In genomic region chr1:226634156-226634588, GRCh38 we compare ENCODE assay signal across 8 cellular contexts.
DNase-seq lines count a peak whose midpoint lies in the region; ATAC-seq, FAIRE-seq and TF ChIP-seq lines count a peak whose summit lies in the region.

No MANE protein-coding gene starts in this region.

- no peak overlapping the region for H3K4me3 ChIP-seq in bronchial epithelial cell (ENCODE audit: low read depth, low read length)

- ATAC-seq in HG02623 (IDR thresholded peaks at IDR 0.05; ENCODE audit: unreplicated experiment), result peak; percentile 67
- peak; percentile 82 for ATAC-seq in left colon

- FAIRE-seq in bronchial epithelial cell (lab: Jason Lieb, UNC), result no peak

- peak; percentile 95 for TF ChIP-seq CTCF in bronchial epithelial cell (IDR thresholded peaks at IDR 0.05; ENCODE audit: insufficient read depth, low read length, severe bottlenecking)

- intact Hi-C loops in left colon (cut with DNase I, micrococcal nuclease), result loop anchor here (5.0 kb wide), 1 partner anchor 193 kb away; no protein-coding TSS in a partner anchor

- H3K27me3 ChIP-seq in bronchial epithelial cell (ENCODE audit: control insufficient read depth, insufficient read depth, low read length), result no peaks in the 10 kb centered on the region

- peaks cover 1% of the 10 kb centered on the region for H3K36me3 ChIP-seq in bronchial epithelial cell (ENCODE audit: control insufficient read depth, insufficient read depth, low read length)

- DNase-seq in NCI-H2029 (lab: John Stamatoyannopoulos, UW), result peak; percentile 40
- no peak for DNase-seq in NCI-H2029 treated with DMSO at 0.1 percent for 48 hours (lab: John Stamatoyannopoulos, UW)
- peak; percentile 12 for DNase-seq in NCI-H1436 treated with DMSO at 0.1 percent for 48 hours (lab: John Stamatoyannopoulos, UW)
- DNase-seq in activated CD4-positive, CD25-positive, alpha-beta regulatory T cell treated with anti-CD3 and anti-CD28 coated beads, Interleukin-2, amount 50 U/mL, for 16 hours (ENCODE audit: low read depth, low spot score), result peak; percentile 70
- no peak for DNase-seq in bronchial epithelial cell (ENCODE audit: low read depth)
- DNase-seq in left colon, result peak; percentile 66 to 91
- DNase-seq in stimulated activated CD4-positive, alpha-beta T cell treated with anti-CD3 and anti-CD28 coated beads, Interleukin-4, amount 100 ng/mL, for 1 hour, result peak; percentile 88

Comparison
In these comparisons a context has a peak if more than half of its experiments do, and no peak if none do; other contexts are left out.
1. DNase-seq: peak in NCI-H2029 (single experiment), NCI-H1436 treated with DMSO at 0.1 percent for 48 hours (single experiment), activated CD4-positive, CD25-positive, alpha-beta regulatory T cell treated with anti-CD3 and anti-CD28 coated beads, Interleukin-2, amount 50 U/mL, for 16 hours (single experiment), left colon (2 of 2) and stimulated activated CD4-positive, alpha-beta T cell treated with anti-CD3 and anti-CD28 coated beads, Interleukin-4, amount 100 ng/mL, for 1 hour (single experiment); none in NCI-H2029 treated with DMSO at 0.1 percent for 48 hours (single experiment) and bronchial epithelial cell (single experiment).